ENCODE assay signal across 20 cellular contexts in the genomic region with DNA sequence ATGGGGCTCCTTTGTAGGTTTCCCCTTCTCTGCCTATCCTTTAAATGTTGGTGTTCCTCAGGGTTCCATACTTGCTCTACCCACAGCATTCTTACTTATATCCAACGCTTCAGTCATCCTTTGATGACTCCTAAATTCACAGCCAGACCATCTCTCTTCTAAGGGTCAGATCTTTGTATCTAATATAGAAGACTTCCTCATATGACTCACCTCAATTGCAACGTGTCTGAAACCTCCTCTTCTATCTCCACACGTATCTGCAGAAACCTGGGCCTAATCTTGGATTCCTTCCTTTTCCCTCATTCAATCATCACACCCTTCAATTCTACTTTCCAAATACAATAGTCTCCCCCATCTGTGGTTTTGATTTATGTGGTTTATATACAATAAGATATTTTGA.
DNase-seq lines count a peak whose midpoint lies in the region; ATAC-seq, FAIRE-seq and TF ChIP-seq lines count a peak whose summit lies in the region.
"Had no signal": no experiment of that assay in that cellular context is flagged by ENCODE, and none has a peak within 500 bp of the region (broad histone marks: within the 10 kb centered on the region; RNA-seq: fewer than 3 reads in every experiment).

No MANE protein-coding gene starts in this region.

- DNase-seq in SIG-M5 treated with dmso at 0.1 percent for 504 hours (lab: John Stamatoyannopoulos, UW; ENCODE audit: unreplicated experiment) (peak; percentile 4), SIG-M5 (lab: John Stamatoyannopoulos, UW) (no peak), MV-4-11 (lab: John Stamatoyannopoulos, UW) (peak; percentile 15), K562 (ENCODE audit: extremely low read depth in 1 of 4, low spot score in 3 of 4) (no peak), mucosa of descending colon (no peak), uterus (no peak)
- DNase-seq: activated CD4-positive, alpha-beta T cell treated with anti-CD3 and anti-CD28 coated beads for 36 hours; activated CD8-positive, alpha-beta memory T cell treated with anti-CD3 and anti-CD28 coated beads, Interleukin-2, amount 50 U/mL, for 4 hours; activated naive CD4-positive, alpha-beta T cell; BE2C; dermis blood vessel endothelial cell; naive thymus-derived CD8-positive, alpha-beta T cell; NCI-H1694; NCI-H510A; stimulated activated CD4-positive, alpha-beta T cell treated with anti-CD3 and anti-CD28 coated beads, Interleukin-4, amount 100 ng/mL, for 1 hour had no signal

- no peaks in the 10 kb centered on the region for H3K9me3 ChIP-seq in K562 (replicated peaks; ENCODE audit: control insufficient read depth, insufficient read depth, low read depth, low read length)
- H3K9me3 ChIP-seq in mucosa of descending colon = no peaks in the 10 kb centered on the region
- no peaks in the 10 kb centered on the region for H3K9me3 ChIP-seq in uterus
- H3K9me3 ChIP-seq: BE2C, SJSA1 had no signal

- no peaks in the 10 kb centered on the region for H4K20me1 ChIP-seq in K562 (replicated peaks; ENCODE audit: control insufficient read depth, insufficient read depth, low read length)

- 6% methylated on average over 3 of the region's 3 CpGs for WGBS in K562 (ENCODE audit: insufficient coverage, low coverage, missing lambda C conversion rate)

- no peaks in the 10 kb centered on the region for H3K27me3 ChIP-seq in K562 (ENCODE audit: control insufficient read depth in 2 of 2, insufficient read depth in 2 of 2, low read length in 2 of 2)
- no peaks in the 10 kb centered on the region for H3K27me3 ChIP-seq in uterus
- H3K27me3 ChIP-seq: BE2C, SJSA1 had no signal

- intact Hi-C loops in K562 (cut with micrococcal nuclease) (no loop called here), mucosa of descending colon (cut with DNase I, micrococcal nuclease) (no loop called here), uterus (cut with DNase I; ENCODE audit: low total_unique reads) (no loop called here)

- TF ChIP-seq EP300 in K562 (IDR thresholded peaks at IDR 0.05; ENCODE audit: low read length) = no peak

- H3K36me3 ChIP-seq in K562 (ENCODE audit: control insufficient read depth, insufficient read depth, low read length) (peaks cover 4% of the 10 kb centered on the region; the same call in 2 of the 3 replicates), mucosa of descending colon (ENCODE audit: low read depth) (no peaks in the 10 kb centered on the region), uterus (no peaks in the 10 kb centered on the region)

- TF ChIP-seq RAD21 in K562 (CRISPR knock-in tag; conservative IDR thresholded peaks at IDR 0.05 in 1 of 2, IDR thresholded peaks at IDR 0.05 in 1 of 2) = no peak

- BruUV-seq in K562 (replicated peaks; lab: Mats Ljungman, UMichigan) = no TSS peak

- H3K4me1 ChIP-seq in K562 (replicated peaks in 1 of 2; ENCODE audit: control insufficient read depth in 2 of 2, insufficient read depth in 2 of 2, low read length in 2 of 2) = no peaks in the 10 kb centered on the region
- H3K4me1 ChIP-seq in mucosa of descending colon (ENCODE audit: low read depth) = no peaks in the 10 kb centered on the region
- H3K4me1 ChIP-seq in uterus = no peaks in the 10 kb centered on the region
- H3K4me1 ChIP-seq: BE2C, SJSA1 had no signal

- no peak for FAIRE-seq in K562 (lab: Jason Lieb, UNC)

- ATAC-seq in K562 (peak; percentile 35; the same call in 1 of the 3 replicates), mucosa of descending colon (peak; percentile 58), HG02885 (IDR thresholded peaks at IDR 0.05; ENCODE audit: poor library complexity, unreplicated experiment) (no peak), GM21367 (IDR thresholded peaks at IDR 0.05; ENCODE audit: unreplicated experiment) (no peak)
- ATAC-seq: activated CD4-positive, alpha-beta T cell treated with anti-CD3 and anti-CD28 coated beads for 36 hours; naive thymus-derived CD8-positive, alpha-beta T cell had no signal

- H3K79me2 ChIP-seq in K562 (ENCODE audit: control insufficient read depth, insufficient read depth, low read length) = no peaks in the 10 kb centered on the region

- CTCF ChIA-PET in K562 (lab: Yijun Ruan, JAX; ENCODE audit: low intra/inter-chr PET ratio) = no interaction called here

- no peak overlapping the region for H3K27ac ChIP-seq in K562 (ENCODE audit: extremely low read depth, low read depth, low read length)
- H3K27ac ChIP-seq in uterus = no peak overlapping the region
- H3K27ac ChIP-seq: 22Rv1, SJSA1 had no signal

- no peak overlapping the region for H3K4me2 ChIP-seq in K562 (ENCODE audit: insufficient read depth, low read length)

- in situ Hi-C loops in K562 (cut with MboI) = no loop called here

- no peak overlapping the region for H3K4me3 ChIP-seq in K562
- H3K4me3 ChIP-seq in mucosa of descending colon = no peak overlapping the region
- no peak overlapping the region for H3K4me3 ChIP-seq in uterus
- H3K4me3 ChIP-seq: lung, SJSA1 had no signal

- TF ChIP-seq POLR2A in K562 (conservative IDR thresholded peaks at IDR 0.05) = no peak
- no peak for TF ChIP-seq POLR2A in uterus (IDR thresholded peaks at IDR 0.05)

- no peak overlapping the region for H2AFZ ChIP-seq in K562 (ENCODE audit: low read depth, low read length)

- no peaks in the 10 kb centered on the region for H3K9me1 ChIP-seq in K562 (ENCODE audit: control insufficient read depth, insufficient read depth, low read length)

- POLR2A ChIA-PET in K562 (lab: Yijun Ruan, JAX) = no interaction called here

- TF ChIP-seq CTCF in K562 (IDR thresholded peaks at IDR 0.05 in 2 of 3, conservative IDR thresholded peaks at IDR 0.05 in 1 of 3; ENCODE audit: insufficient read depth in 2 of 3, low read depth in 1 of 3, low read length in 3 of 3) = no peak
- TF ChIP-seq CTCF in mucosa of descending colon (IDR thresholded peaks at IDR 0.05) = no peak
- no peak for TF ChIP-seq CTCF in uterus (IDR thresholded peaks at IDR 0.05)

- no peak overlapping the region for H3K9ac ChIP-seq in K562 (ENCODE audit: insufficient read depth in 1 of 2, low read depth in 2 of 2, low read length in 2 of 2)

TF ChIP-seq in K562, 482 proteins besides CTCF, POLR2A, EP300 and RAD21:
- TF ChIP-seq ATF3 (IDR thresholded peaks at IDR 0.05) (peak; percentile 69; the same call in 1 of the 2 replicates), ATF3 (CRISPR knock-in tag; conservative IDR thresholded peaks at IDR 0.05) (no peak), ARID1B (IDR thresholded peaks at IDR 0.05) (0 out of 2 replicates have a peak, but pooled peaks have one; percentile 16), KDM1A (IDR thresholded peaks at IDR 0.05) (peak in 1 of 2 experiments; percentile 17; a peak in 1 of 4 replicates), SMARCA5 (IDR thresholded peaks at IDR 0.05) (no peak), CEBPG (CRISPR knock-in tag; IDR thresholded peaks at IDR 0.05) (peak; percentile 13; the same call in 1 of the 2 replicates), CEBPG (tag; conservative IDR thresholded peaks at IDR 0.05 in 1 of 2, IDR thresholded peaks at IDR 0.05 in 1 of 2) (no peak; a peak in 1 of 4 replicates), FOSL1 (tag; conservative IDR thresholded peaks at IDR 0.05) (peak; percentile 81), JUND (IDR thresholded peaks at IDR 0.05; ENCODE audit: borderline replicate concordance, low read depth, low read length) (peak; percentile 50; the same call in 1 of the 2 replicates), JUND (tag; IDR thresholded peaks at IDR 0.05; ENCODE audit: borderline replicate concordance, low read depth, low read length) (peak; percentile 26; the same call in 1 of the 3 replicates), STAG1 (CRISPR knock-in tag; IDR thresholded peaks at IDR 0.05; ENCODE audit: borderline replicate concordance) (no peak), JUN (IDR thresholded peaks at IDR 0.05; ENCODE audit: borderline replicate concordance, low read depth, low read length) (0 out of 2 replicates have a peak, but pooled peaks have one; percentile 57), JUN (CRISPR knock-in tag; IDR thresholded peaks at IDR 0.05; ENCODE audit: borderline replicate concordance) (no peak)

Comparison
In these comparisons a context has a peak if more than half of its experiments do, and no peak if none do; other contexts are left out.
1. DNase-seq: peak in SIG-M5 treated with dmso at 0.1 percent for 504 hours (single experiment) and MV-4-11 (single experiment); none in SIG-M5 (single experiment), K562 (0 of 4), mucosa of descending colon (0 of 3) and uterus (0 of 2).
2. ATAC-seq: peak in K562 (single experiment) and mucosa of descending colon (single experiment); none in HG02885 (single experiment) and GM21367 (single experiment).